Comparison of ENCODE assay signal across 1 cellular context in genomic region chr11:17207317-17208256, GRCh38.
TF ChIP-seq lines count a peak whose summit lies in the region.

PIK3C2A (minus strand) TSS chr11:17207986; CDS start chr11:17169741, 38,245 bp downstream.

TF ChIP-seq in HEK293, 187 proteins besides CTCF, POLR2A, EP300 and RAD21 (continued from another document and continues in another):
- TF ChIP-seq ZNF16 (tag by site-specific recombination; IDR thresholded peaks at IDR 0.05; ENCODE audit: low read depth) (no peak), KLF16 (tag by site-specific recombination; IDR thresholded peaks at IDR 0.05) (peak; percentile 17), ZNF175 (tag by site-specific recombination; IDR thresholded peaks at IDR 0.05) (no peak), ZBTB11 (tag by site-specific recombination; conservative IDR thresholded peaks at IDR 0.05; ENCODE audit: low read depth) (0 out of 2 replicates have a peak, but pooled peaks have one; percentile 39), ZBTB48 (tag by site-specific recombination; IDR thresholded peaks at IDR 0.05) (peak; percentile 97), ZNF777 (tag by site-specific recombination; IDR thresholded peaks at IDR 0.05; ENCODE audit: borderline replicate concordance) (no peak), ZBTB21 (tag by site-specific recombination; IDR thresholded peaks at IDR 0.05) (peak; percentile 41; the same call in 1 of the 2 replicates), ZFP37 (tag by site-specific recombination; IDR thresholded peaks at IDR 0.05) (peak; percentile 30; the same call in 1 of the 2 replicates), KLF10 (tag by site-specific recombination; IDR thresholded peaks at IDR 0.05) (no peak), ZBTB17 (tag by site-specific recombination; IDR thresholded peaks at IDR 0.05) (0 out of 2 replicates have a peak, but pooled peaks have one; percentile 49), ZNF341 (tag by site-specific recombination; IDR thresholded peaks at IDR 0.05; ENCODE audit: low read depth) (peak; percentile 47), KLF7 (tag by site-specific recombination; IDR thresholded peaks at IDR 0.05; ENCODE audit: borderline replicate concordance) (no peak), ZNF354C (tag by site-specific recombination; IDR thresholded peaks at IDR 0.05; ENCODE audit: borderline replicate concordance, low read depth) (no peak), YY2 (tag by site-specific recombination; IDR thresholded peaks at IDR 0.05) (peak; percentile 40; the same call in 1 of the 2 replicates), ZBTB20 (tag by site-specific recombination; IDR thresholded peaks at IDR 0.05) (no peak), SETDB1 (IDR thresholded peaks at IDR 0.05; ENCODE audit: insufficient read length, low read length) (no peak), ZNF621 (tag by site-specific recombination; IDR thresholded peaks at IDR 0.05) (no peak), REST (tag by site-specific recombination; IDR thresholded peaks at IDR 0.05) (no peak), ZNF747 (tag by site-specific recombination; IDR thresholded peaks at IDR 0.05) (no peak), SALL2 (tag by site-specific recombination; IDR thresholded peaks at IDR 0.05; ENCODE audit: borderline replicate concordance) (no peak), ZNF501 (tag by site-specific recombination; IDR thresholded peaks at IDR 0.05) (peak; percentile 67), ZNF391 (tag by site-specific recombination; IDR thresholded peaks at IDR 0.05; ENCODE audit: borderline replicate concordance, low read depth) (0 out of 2 replicates have a peak, but pooled peaks have one; percentile 40), IKZF3 (tag by site-specific recombination; IDR thresholded peaks at IDR 0.05) (no peak), ZNF404 (tag by site-specific recombination; IDR thresholded peaks at IDR 0.05) (no peak), PRDM1 (tag by site-specific recombination; IDR thresholded peaks at IDR 0.05) (no peak), RBAK (tag by site-specific recombination; IDR thresholded peaks at IDR 0.05) (no peak), MYNN (tag by site-specific recombination; IDR thresholded peaks at IDR 0.05; ENCODE audit: borderline replicate concordance) (no peak), ZNF121 (tag by site-specific recombination; IDR thresholded peaks at IDR 0.05) (no peak), ZNF394 (tag by site-specific recombination; IDR thresholded peaks at IDR 0.05; ENCODE audit: borderline replicate concordance) (no peak), ZNF202 (tag by site-specific recombination; IDR thresholded peaks at IDR 0.05; ENCODE audit: borderline replicate concordance) (no peak), ZNF423 (tag by site-specific recombination; IDR thresholded peaks at IDR 0.05) (0 out of 2 replicates have a peak, but pooled peaks have one; percentile 30), ZNF19 (tag by site-specific recombination; IDR thresholded peaks at IDR 0.05; ENCODE audit: low read depth) (no peak), ZNF560 (tag by site-specific recombination; IDR thresholded peaks at IDR 0.05; ENCODE audit: borderline replicate concordance) (no peak), ZNF37A (tag by site-specific recombination; IDR thresholded peaks at IDR 0.05) (no peak), ATF2 (tag by site-specific recombination; IDR thresholded peaks at IDR 0.05; ENCODE audit: low read depth) (no peak), BCL11B (tag by site-specific recombination; IDR thresholded peaks at IDR 0.05; ENCODE audit: low read depth) (no peak; the same call in 1 of the 2 replicates), ZBTB49 (tag by site-specific recombination; IDR thresholded peaks at IDR 0.05; ENCODE audit: low read depth) (no peak), SCRT1 (tag by site-specific recombination; IDR thresholded peaks at IDR 0.05; ENCODE audit: borderline replicate concordance) (peak; percentile 85), PATZ1 (tag by site-specific recombination; IDR thresholded peaks at IDR 0.05) (peak; percentile 85), ZNF280D (tag by site-specific recombination; IDR thresholded peaks at IDR 0.05) (no peak), ZNF624 (tag by site-specific recombination; IDR thresholded peaks at IDR 0.05) (no peak), ZNF561 (tag by site-specific recombination; IDR thresholded peaks at IDR 0.05; ENCODE audit: borderline replicate concordance) (no peak), ZNF843 (tag by site-specific recombination; IDR thresholded peaks at IDR 0.05) (no peak), ZNF350 (tag by site-specific recombination; IDR thresholded peaks at IDR 0.05) (no peak), WT1 (tag by site-specific recombination; IDR thresholded peaks at IDR 0.05) (no peak; the same call in 1 of the 2 replicates), ZNF221 (tag by site-specific recombination; IDR thresholded peaks at IDR 0.05; ENCODE audit: borderline replicate concordance) (no peak), KLF8 (tag by site-specific recombination; IDR thresholded peaks at IDR 0.05) (peak; percentile 18; the same call in 1 of the 2 replicates), ZBTB26 (tag by site-specific recombination; optimal IDR thresholded peaks at IDR 0.05) (peak; percentile 58), ZNF292 (tag by site-specific recombination; IDR thresholded peaks at IDR 0.05; ENCODE audit: borderline replicate concordance, low read depth) (no peak), ZSCAN16 (tag by site-specific recombination; IDR thresholded peaks at IDR 0.05) (no peak), ZNF426 (tag by site-specific recombination; IDR thresholded peaks at IDR 0.05) (no peak), SP3 (tag by site-specific recombination; IDR thresholded peaks at IDR 0.05) (peak; percentile 57), ZFP69B (tag by site-specific recombination; IDR thresholded peaks at IDR 0.05) (no peak; the same call in 1 of the 2 replicates)
